In genomic region chr6:43953794-43954310, GRCh38 we compare ENCODE assay signal across 1 cellular context.
A peak's percentile ranks its signal among the peaks of the same experiment; 100 is the strongest.
TF ChIP-seq lines count a peak whose summit lies in the region.

No MANE protein-coding gene starts in this region.

TF ChIP-seq in K562, 482 proteins besides CTCF, POLR2A, EP300 and RAD21 (continued from another document and continues in another):
- TF ChIP-seq MGA (IDR thresholded peaks at IDR 0.05), result peak; percentile 72
- TF ChIP-seq RB1 (IDR thresholded peaks at IDR 0.05; ENCODE audit: low read depth), result no peak
- TF ChIP-seq MEIS2 (IDR thresholded peaks at IDR 0.05; ENCODE audit: partially characterized antibody), result peak; percentile 58
- TF ChIP-seq COPS2 (conservative IDR thresholded peaks at IDR 0.05), result no peak
- TF ChIP-seq RFX7 (CRISPR knock-in tag; IDR thresholded peaks at IDR 0.05), result no peak
- peak; percentile 44; the same call in 1 of the 2 replicates for TF ChIP-seq ZBTB7A (IDR thresholded peaks at IDR 0.05; ENCODE audit: borderline replicate concordance, control insufficient read depth, low read depth, low read length)
- no peak for TF ChIP-seq TFE3 (CRISPR knock-in tag; IDR thresholded peaks at IDR 0.05)
- TF ChIP-seq ZNF592 (IDR thresholded peaks at IDR 0.05), result 0 out of 2 replicates have a peak, but pooled peaks have one; percentile 53
- peak; percentile 71 for TF ChIP-seq BHLHE40 (IDR thresholded peaks at IDR 0.05; ENCODE audit: low read length)
- peak; percentile 26; the same call in 1 of the 2 replicates for TF ChIP-seq TFAP4 (CRISPR knock-in tag; IDR thresholded peaks at IDR 0.05; ENCODE audit: borderline replicate concordance)
- TF ChIP-seq XRCC4 (IDR thresholded peaks at IDR 0.05; ENCODE audit: extremely low read depth, insufficient read depth, insufficient read length), result no peak
- peak; percentile 2 for TF ChIP-seq HNRNPLL (IDR thresholded peaks at IDR 0.05; ENCODE audit: low read depth, low read length, poor library complexity, severe bottlenecking)
- TF ChIP-seq, protein P1, sequence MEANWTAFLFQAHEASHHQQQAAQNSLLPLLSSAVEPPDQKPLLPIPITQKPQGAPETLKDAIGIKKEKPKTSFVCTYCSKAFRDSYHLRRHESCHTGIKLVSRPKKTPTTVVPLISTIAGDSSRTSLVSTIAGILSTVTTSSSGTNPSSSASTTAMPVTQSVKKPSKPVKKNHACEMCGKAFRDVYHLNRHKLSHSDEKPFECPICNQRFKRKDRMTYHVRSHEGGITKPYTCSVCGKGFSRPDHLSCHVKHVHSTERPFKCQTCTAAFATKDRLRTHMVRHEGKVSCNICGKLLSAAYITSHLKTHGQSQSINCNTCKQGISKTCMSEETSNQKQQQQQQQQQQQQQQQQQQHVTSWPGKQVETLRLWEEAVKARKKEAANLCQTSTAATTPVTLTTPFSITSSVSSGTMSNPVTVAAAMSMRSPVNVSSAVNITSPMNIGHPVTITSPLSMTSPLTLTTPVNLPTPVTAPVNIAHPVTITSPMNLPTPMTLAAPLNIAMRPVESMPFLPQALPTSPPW (CRISPR knock-in tag; IDR thresholded peaks at IDR 0.05), result peak; percentile 40; the same call in 1 of the 2 replicates
- TF ChIP-seq ARID1B (IDR thresholded peaks at IDR 0.05), result 0 out of 2 replicates have a peak, but pooled peaks have one; percentile 13
- no peak for TF ChIP-seq FOSL1 (tag; conservative IDR thresholded peaks at IDR 0.05)
- peak; percentile 49 for TF ChIP-seq SMAD4 (CRISPR knock-in tag; conservative IDR thresholded peaks at IDR 0.05)
- TF ChIP-seq NFXL1 (CRISPR knock-in tag; IDR thresholded peaks at IDR 0.05), result no peak
- 0 out of 4 replicates have a peak, but pooled peaks of 1 of the 2 experiments have one; percentile 30 for TF ChIP-seq TRIM24 (IDR thresholded peaks at IDR 0.05)
- TF ChIP-seq ESRRB (CRISPR knock-in tag; IDR thresholded peaks at IDR 0.05; ENCODE audit: borderline replicate concordance), result no peak
- TF ChIP-seq POLR3G (IDR thresholded peaks at IDR 0.05; ENCODE audit: extremely low read depth, insufficient read length, insufficient replicate concordance), result no peak
- TF ChIP-seq THAP12 (CRISPR knock-in tag; IDR thresholded peaks at IDR 0.05), result no peak
- TF ChIP-seq, protein P2, sequence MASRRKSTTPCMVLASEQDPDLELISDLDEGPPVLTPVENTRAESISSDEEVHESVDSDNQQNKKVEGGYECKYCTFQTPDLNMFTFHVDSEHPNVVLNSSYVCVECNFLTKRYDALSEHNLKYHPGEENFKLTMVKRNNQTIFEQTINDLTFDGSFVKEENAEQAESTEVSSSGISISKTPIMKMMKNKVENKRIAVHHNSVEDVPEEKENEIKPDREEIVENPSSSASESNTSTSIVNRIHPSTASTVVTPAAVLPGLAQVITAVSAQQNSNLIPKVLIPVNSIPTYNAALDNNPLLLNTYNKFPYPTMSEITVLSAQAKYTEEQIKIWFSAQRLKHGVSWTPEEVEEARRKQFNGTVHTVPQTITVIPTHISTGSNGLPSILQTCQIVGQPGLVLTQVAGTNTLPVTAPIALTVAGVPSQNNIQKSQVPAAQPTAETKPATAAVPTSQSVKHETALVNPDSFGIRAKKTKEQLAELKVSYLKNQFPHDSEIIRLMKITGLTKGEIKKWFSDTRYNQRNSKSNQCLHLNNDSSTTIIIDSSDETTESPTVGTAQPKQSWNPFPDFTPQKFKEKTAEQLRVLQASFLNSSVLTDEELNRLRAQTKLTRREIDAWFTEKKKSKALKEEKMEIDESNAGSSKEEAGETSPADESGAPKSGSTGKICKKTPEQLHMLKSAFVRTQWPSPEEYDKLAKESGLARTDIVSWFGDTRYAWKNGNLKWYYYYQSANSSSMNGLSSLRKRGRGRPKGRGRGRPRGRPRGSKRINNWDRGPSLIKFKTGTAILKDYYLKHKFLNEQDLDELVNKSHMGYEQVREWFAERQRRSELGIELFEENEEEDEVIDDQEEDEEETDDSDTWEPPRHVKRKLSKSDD (conservative IDR thresholded peaks at IDR 0.05; ENCODE audit: low read length), result no peak
- 0 out of 2 replicates have a peak, but pooled peaks have one; percentile 4 for TF ChIP-seq CREM (IDR thresholded peaks at IDR 0.05; ENCODE audit: low read depth)
- TF ChIP-seq, protein P3, sequence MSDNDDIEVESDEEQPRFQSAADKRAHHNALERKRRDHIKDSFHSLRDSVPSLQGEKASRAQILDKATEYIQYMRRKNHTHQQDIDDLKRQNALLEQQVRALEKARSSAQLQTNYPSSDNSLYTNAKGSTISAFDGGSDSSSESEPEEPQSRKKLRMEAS (CRISPR knock-in tag; IDR thresholded peaks at IDR 0.05), result 0 out of 2 replicates have a peak, but pooled peaks have one; percentile 13
- peak; percentile 69; the same call in 1 of the 2 replicates for TF ChIP-seq ZNF316 (IDR thresholded peaks at IDR 0.05)
